ENCODE assay signal across 17 cellular contexts in the genomic region with DNA sequence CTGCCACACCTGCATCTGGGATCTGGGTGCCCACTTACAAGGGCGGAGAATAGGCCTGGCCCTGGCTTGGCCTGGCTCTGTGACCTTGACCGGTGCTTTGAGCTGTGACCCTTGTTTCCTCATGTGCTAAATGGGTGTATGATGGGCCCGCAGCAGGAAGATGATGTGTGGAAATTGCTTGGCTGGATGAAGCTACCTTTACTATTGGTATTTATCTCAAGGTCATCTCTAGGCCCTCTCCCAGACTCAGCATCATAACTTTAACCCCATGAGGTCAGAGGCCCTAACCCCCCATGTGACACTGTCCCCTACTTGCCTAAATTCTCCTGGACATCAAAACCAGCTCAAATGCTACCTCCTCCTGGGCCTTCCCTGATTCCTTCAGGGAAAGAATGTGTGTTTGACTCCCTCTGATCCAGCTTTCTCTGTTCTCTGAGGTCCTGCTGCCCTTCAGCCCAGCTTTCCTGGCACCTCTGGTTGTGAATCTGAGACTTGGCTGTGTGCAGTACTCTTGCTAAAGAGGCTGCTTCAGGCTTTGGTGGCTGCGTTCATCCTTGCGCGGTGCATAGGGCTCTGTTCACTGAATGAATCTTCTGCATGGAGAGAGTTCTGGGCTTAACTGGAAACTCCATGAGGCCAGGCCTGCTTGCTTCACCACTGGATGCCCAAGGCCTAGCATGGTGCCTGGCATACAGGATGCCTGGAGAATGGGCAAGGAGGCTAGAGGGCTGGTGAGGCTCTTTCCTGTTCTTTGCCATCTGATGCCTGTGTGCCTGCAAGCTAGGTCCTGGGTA. TPM values are rescaled to one million over a fixed set of nuclear protein-coding genes. Genes with fewer than 3 reads are reported as not detected.
DNase-seq lines count a peak whose midpoint lies in the region; ATAC-seq and TF ChIP-seq lines count a peak whose summit lies in the region.
"Had no signal": no experiment of that assay in that cellular context is flagged by ENCODE, and none has a peak within 500 bp of the region (broad histone marks: within the 10 kb centered on the region; RNA-seq: fewer than 3 reads in every experiment).

No MANE protein-coding gene starts in this region.

- H3K9ac ChIP-seq in BLaER1 treated with 17β-estradiol and CSF1 and Interleukin-3, amounts not matched to agents 10 nM and 100 nM = peak overlapping the region in 4 of 11 experiments; percentile 25 to 67 (median 48); a peak in 7 of 22 replicates
- H3K9ac ChIP-seq: parathyroid adenoma had no signal

- H3K4me1 ChIP-seq in BLaER1 treated with 17β-estradiol and CSF1 and Interleukin-3, amounts not matched to agents 10 nM and 100 nM = peaks cover 10 to 89% (median 46%) of the 10 kb centered on the region in 10 experiments
- peaks cover 10% of the 10 kb centered on the region for H3K4me1 ChIP-seq in CD4-positive, CD25-positive, alpha-beta regulatory T cell (ENCODE audit: control insufficient read depth, insufficient read depth, low read length, poor library complexity, severe bottlenecking)
- H3K4me1 ChIP-seq: parathyroid adenoma had no signal

- POLR2A ChIA-PET in activated CD8-positive, alpha-beta T cell treated with anti-CD3 and anti-CD28 coated beads for 36 hours (lab: Charles Lee) = interaction anchor here (1.2 to 1.8 kb wide), 2 partner anchors 20 to 55 kb away, joined by 3 to 4 read pairs; no protein-coding TSS in a partner anchor
- POLR2A ChIA-PET in naive thymus-derived CD8-positive, alpha-beta T cell (lab: Charles Lee) = no interaction called here

- ATAC-seq in CD4-positive, CD25-positive, alpha-beta regulatory T cell (ENCODE audit: low read depth in 2 of 2) = no peak
- ATAC-seq in activated CD8-positive, alpha-beta T cell treated with anti-CD3 and anti-CD28 coated beads for 36 hours = no peak
- no peak for ATAC-seq in naive thymus-derived CD8-positive, alpha-beta T cell
- no peak for ATAC-seq in GM18873 (IDR thresholded peaks at IDR 0.05; ENCODE audit: low FRiP score, unreplicated experiment)
- ATAC-seq in HG02970 (IDR thresholded peaks at IDR 0.05; ENCODE audit: low FRiP score, unreplicated experiment) = no peak

- no peaks in the 10 kb centered on the region for H3K36me3 ChIP-seq in BLaER1 treated with 17β-estradiol and CSF1 and Interleukin-3, amounts not matched to agents 10 nM and 100 nM
- no peaks in the 10 kb centered on the region for H3K36me3 ChIP-seq in CD4-positive, CD25-positive, alpha-beta regulatory T cell (ENCODE audit: control insufficient read depth, insufficient read depth, low read length)
- H3K36me3 ChIP-seq: thoracic aorta had no signal

- H3K27me3 Mint-ChIP-seq in CD4-positive, CD25-positive, alpha-beta regulatory T cell = no peaks in the 10 kb centered on the region
- H3K27me3 Mint-ChIP-seq in activated CD8-positive, alpha-beta T cell treated with anti-CD3 and anti-CD28 coated beads for 36 hours = no peaks in the 10 kb centered on the region
- peaks cover 0 to 5% (median 0%) of the 10 kb centered on the region in 5 donors for H3K27me3 Mint-ChIP-seq in naive thymus-derived CD8-positive, alpha-beta T cell

- no peaks in the 10 kb centered on the region for H3K36me3 Mint-ChIP-seq in CD4-positive, CD25-positive, alpha-beta regulatory T cell
- no peaks in the 10 kb centered on the region for H3K36me3 Mint-ChIP-seq in activated CD8-positive, alpha-beta T cell treated with anti-CD3 and anti-CD28 coated beads for 36 hours (ENCODE audit: low read depth)
- H3K36me3 Mint-ChIP-seq in naive thymus-derived CD8-positive, alpha-beta T cell = no peaks in the 10 kb centered on the region

- H3K4me3 ChIP-seq in BLaER1 treated with 17β-estradiol and CSF1 and Interleukin-3, amounts not matched to agents 10 nM and 100 nM = no peak overlapping the region
- H3K4me3 ChIP-seq in CD4-positive, CD25-positive, alpha-beta regulatory T cell (ENCODE audit: low read depth, low read length) = no peak overlapping the region
- H3K4me3 ChIP-seq: smooth muscle cell, thoracic aorta had no signal

- peaks cover 0 to 16% (median 7%) of the 10 kb centered on the region in 11 experiments; a peak in 9 of 22 replicates for H3K9me3 ChIP-seq in BLaER1 treated with 17β-estradiol and CSF1 and Interleukin-3, amounts not matched to agents 10 nM and 100 nM (replicated peaks in 1 of 11)
- no peaks in the 10 kb centered on the region for H3K9me3 ChIP-seq in CD4-positive, CD25-positive, alpha-beta regulatory T cell (ENCODE audit: control insufficient read depth in 2 of 2, low read length in 2 of 2)
- H3K9me3 ChIP-seq: thoracic aorta had no signal

- no peaks in the 10 kb centered on the region for H4K20me1 ChIP-seq in BLaER1 treated with 17β-estradiol and CSF1 and Interleukin-3, amounts not matched to agents 10 nM and 100 nM

- peaks cover 0 to 16% (median 11%) of the 10 kb centered on the region in 4 donors for H3K4me1 Mint-ChIP-seq in CD4-positive, CD25-positive, alpha-beta regulatory T cell
- H3K4me1 Mint-ChIP-seq in activated CD8-positive, alpha-beta T cell treated with anti-CD3 and anti-CD28 coated beads for 36 hours (ENCODE audit: low read depth) = peaks cover 15% of the 10 kb centered on the region
- H3K4me1 Mint-ChIP-seq in naive thymus-derived CD8-positive, alpha-beta T cell = peaks cover 13 to 37% (median 20%) of the 10 kb centered on the region in 4 donors

- DNase-seq in CD4-positive, CD25-positive, alpha-beta regulatory T cell = no peak
- DNase-seq in activated CD8-positive, alpha-beta T cell treated with anti-CD3 and anti-CD28 coated beads for 36 hours = no peak
- no peak for DNase-seq in naive thymus-derived CD8-positive, alpha-beta T cell
- DNase-seq in AG20443 (ENCODE audit: low spot score) = no peak
- no peak for DNase-seq in NCI-H2107 treated with DMSO at 0.1 percent for 48 hours (lab: John Stamatoyannopoulos, UW; ENCODE audit: unreplicated experiment)
- DNase-seq: DMS153, NCI-H1105, NCI-H2081 treated with DMSO at 0.1 percent for 48 hours, NCI-H510A treated with DMSO at 0.1 percent for 48 hours, SHP77 had no signal

- TF ChIP-seq CTCF in activated CD8-positive, alpha-beta T cell treated with anti-CD3 and anti-CD28 coated beads for 36 hours (IDR thresholded peaks at IDR 0.05) = no peak

- H3K27ac ChIP-seq in BLaER1 treated with 17β-estradiol and CSF1 and Interleukin-3, amounts not matched to agents 10 nM and 100 nM = peak overlapping the region in 10 of 11 experiments; percentile 16 to 84 (median 70); a peak in 18 of 22 replicates
- H3K27ac ChIP-seq in CD4-positive, CD25-positive, alpha-beta regulatory T cell (ENCODE audit: insufficient read depth, low read length, poor library complexity, severe bottlenecking) = no peak overlapping the region
- H3K27ac ChIP-seq: parathyroid adenoma, thoracic aorta had no signal

- CTCF ChIA-PET in activated CD8-positive, alpha-beta T cell treated with anti-CD3 and anti-CD28 coated beads for 36 hours (lab: Charles Lee) = no interaction called here

- H3K4me3 Mint-ChIP-seq in CD4-positive, CD25-positive, alpha-beta regulatory T cell = no peak overlapping the region
- H3K4me3 Mint-ChIP-seq in activated CD8-positive, alpha-beta T cell treated with anti-CD3 and anti-CD28 coated beads for 36 hours = no peak overlapping the region
- H3K4me3 Mint-ChIP-seq in naive thymus-derived CD8-positive, alpha-beta T cell = peak overlapping the region in 2 of 10 donors; percentile 26 to 33
- H3K4me3 Mint-ChIP-seq: B cell had no signal

- peak overlapping the region; percentile 85 to 87 (median 86) for H3K27ac Mint-ChIP-seq in CD4-positive, CD25-positive, alpha-beta regulatory T cell
- peak overlapping the region; percentile 85 for H3K27ac Mint-ChIP-seq in activated CD8-positive, alpha-beta T cell treated with anti-CD3 and anti-CD28 coated beads for 36 hours
- peak overlapping the region in 8 of 10 donors; percentile 47 to 91 (median 69) for H3K27ac Mint-ChIP-seq in naive thymus-derived CD8-positive, alpha-beta T cell
- H3K27ac Mint-ChIP-seq: B cell had no signal

- H3K27me3 ChIP-seq in BLaER1 treated with 17β-estradiol and CSF1 and Interleukin-3, amounts not matched to agents 10 nM and 100 nM = no peaks in the 10 kb centered on the region
- no peaks in the 10 kb centered on the region for H3K27me3 ChIP-seq in CD4-positive, CD25-positive, alpha-beta regulatory T cell (ENCODE audit: control insufficient read depth, insufficient read depth, low read length)

- intact Hi-C loops in activated CD8-positive, alpha-beta T cell treated with anti-CD3 and anti-CD28 coated beads for 36 hours (cut with micrococcal nuclease) = no loop called here

- H3K9me3 Mint-ChIP-seq in CD4-positive, CD25-positive, alpha-beta regulatory T cell = no peaks in the 10 kb centered on the region
- no peaks in the 10 kb centered on the region for H3K9me3 Mint-ChIP-seq in activated CD8-positive, alpha-beta T cell treated with anti-CD3 and anti-CD28 coated beads for 36 hours
- H3K9me3 Mint-ChIP-seq in naive thymus-derived CD8-positive, alpha-beta T cell = peaks cover 0 to 4% (median 0%) of the 10 kb centered on the region in 9 donors

- peak overlapping the region; percentile 5 to 89 (median 77); a peak in 20 of 22 replicates for H3K4me2 ChIP-seq in BLaER1 treated with 17β-estradiol and CSF1 and Interleukin-3, amounts not matched to agents 10 nM and 100 nM
- H3K4me2 ChIP-seq: smooth muscle cell had no signal

RNA-seq across cellular contexts. Expression of a gene that starts 25.2 kb away (rescaled TPM):
- 73.3 TPM for total RNA-seq in CD4-positive, CD25-positive, alpha-beta regulatory T cell
- 10 to 100 TPM in 1 of 4 donors, 1 to 10 TPM in 3; 6.9 to 12.9 (median 8.2) TPM for polyA plus RNA-seq in CD4-positive, CD25-positive, alpha-beta regulatory T cell
- 10 to 100 TPM; 43.4 to 48.8 TPM for total RNA-seq in activated CD8-positive, alpha-beta T cell treated with anti-CD3 and anti-CD28 coated beads for 36 hours
- total RNA-seq in naive thymus-derived CD8-positive, alpha-beta T cell = 10 to 100 TPM; 43.1 to 43.7 TPM
- 1 to 10 TPM; 2.1 to 5.0 (median 3.0) TPM for polyA plus RNA-seq in naive thymus-derived CD8-positive, alpha-beta T cell
